11 cellular contexts compared by ENCODE assay signal in the genomic region with DNA sequence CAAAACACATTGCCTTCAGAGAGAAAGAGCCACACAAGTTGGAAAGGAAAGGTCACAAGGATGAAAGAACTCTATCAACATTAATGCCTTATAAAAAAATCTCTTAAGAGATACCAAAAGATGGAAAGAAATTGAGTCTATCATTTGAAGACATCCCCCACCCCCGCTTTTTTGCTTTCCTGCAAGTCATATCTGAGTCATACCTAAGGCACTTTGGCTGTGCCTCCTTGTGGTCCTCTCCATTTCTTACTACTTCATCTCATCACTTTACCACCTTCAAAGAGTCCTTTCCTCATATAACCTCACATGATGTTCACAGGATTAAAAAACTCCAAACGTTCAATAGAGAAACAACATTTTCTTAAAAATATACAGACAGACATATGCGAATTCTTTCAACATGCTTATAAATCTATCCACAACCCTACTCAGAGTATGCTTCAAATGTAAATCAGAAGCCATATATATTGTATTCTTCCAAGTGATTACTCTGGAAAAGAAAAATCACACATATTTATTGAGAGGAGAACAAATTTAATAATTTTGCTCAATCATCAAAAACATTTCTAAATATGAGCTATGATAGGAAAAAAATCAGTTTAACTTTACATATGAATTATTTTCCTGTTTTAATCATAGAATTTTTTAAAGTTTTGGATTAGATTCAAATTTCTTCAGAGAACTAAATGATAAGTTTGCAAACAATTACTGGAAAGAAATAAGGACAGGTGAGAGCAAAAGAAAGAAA.
DNase-seq lines count a peak whose midpoint lies in the region; ATAC-seq, FAIRE-seq and TF ChIP-seq lines count a peak whose summit lies in the region.
"Had no signal": no experiment of that assay in that cellular context is flagged by ENCODE, and none has a peak within 500 bp of the region (broad histone marks: within the 10 kb centered on the region; RNA-seq: fewer than 3 reads in every experiment).

No MANE protein-coding gene starts in this region.

- DNase-seq in HT1080 (ENCODE audit: low read depth) (peak; percentile 76), Peyer's patch (no peak), foreskin fibroblast (no peak)
- DNase-seq in activated T-cell treated with anti-CD3 and anti-CD28 coated beads, Interleukin-2, amount 50 U/mL, for 24 hours, result no peak
- no peak for DNase-seq in stimulated activated effector memory CD8-positive, alpha-beta T cell treated with anti-CD3 and anti-CD28 coated beads, Interleukin-12 subunit alpha, Interleukin-12 subunit beta, amount 100 ng/mL, for 72 hours (ENCODE audit: low spot score in 2 of 2)
- DNase-seq: activated CD8-positive, alpha-beta memory T cell treated with anti-CD3 and anti-CD28 coated beads, Interleukin-2, amount 50 U/mL, for 48 hours; GOT3; hippocampal formation; upper lobe of right lung had no signal

- H3K4me1 Mint-ChIP-seq in activated T-cell treated with anti-CD3 and anti-CD28 coated beads, Interleukin-2, amount 50 U/mL, for 24 hours (ENCODE audit: low read depth), result peaks cover 63% of the 10 kb centered on the region
- peaks cover 10% of the 10 kb centered on the region for H3K4me1 Mint-ChIP-seq in stimulated activated effector memory CD8-positive, alpha-beta T cell treated with anti-CD3 and anti-CD28 coated beads, Interleukin-12 subunit alpha, Interleukin-12 subunit beta, amount 100 ng/mL, for 72 hours

- H3K27me3 ChIP-seq in Peyer's patch, result no peaks in the 10 kb centered on the region
- H3K27me3 ChIP-seq: upper lobe of right lung had no signal

- H3K4me1 ChIP-seq in Peyer's patch, result no peaks in the 10 kb centered on the region
- H3K4me1 ChIP-seq: upper lobe of right lung had no signal

- ATAC-seq in stimulated activated effector memory CD8-positive, alpha-beta T cell treated with anti-CD3 and anti-CD28 coated beads, Interleukin-12 subunit alpha, Interleukin-12 subunit beta, amount 100 ng/mL, for 72 hours, result peak; percentile 87
- no peak for ATAC-seq in GM19397 (IDR thresholded peaks at IDR 0.05; ENCODE audit: unreplicated experiment)
- ATAC-seq: upper lobe of right lung had no signal

- H3K4me3 Mint-ChIP-seq in activated T-cell treated with anti-CD3 and anti-CD28 coated beads, Interleukin-2, amount 50 U/mL, for 24 hours, result no peak overlapping the region
- H3K4me3 Mint-ChIP-seq in stimulated activated effector memory CD8-positive, alpha-beta T cell treated with anti-CD3 and anti-CD28 coated beads, Interleukin-12 subunit alpha, Interleukin-12 subunit beta, amount 100 ng/mL, for 72 hours, result no peak overlapping the region

- peaks cover 0 to 4% (median 0%) of the 10 kb centered on the region in 4 donors for H3K9me3 ChIP-seq in Peyer's patch
- H3K9me3 ChIP-seq: upper lobe of right lung had no signal

- no peaks in the 10 kb centered on the region for H3K36me3 ChIP-seq in Peyer's patch
- H3K36me3 ChIP-seq: upper lobe of right lung had no signal

- peak; percentile 30 for FAIRE-seq in islet of Langerhans (lab: Jason Lieb, UNC)

- peak overlapping the region; percentile 79 for H3K27ac Mint-ChIP-seq in activated T-cell treated with anti-CD3 and anti-CD28 coated beads, Interleukin-2, amount 50 U/mL, for 24 hours
- H3K27ac Mint-ChIP-seq in stimulated activated effector memory CD8-positive, alpha-beta T cell treated with anti-CD3 and anti-CD28 coated beads, Interleukin-12 subunit alpha, Interleukin-12 subunit beta, amount 100 ng/mL, for 72 hours, result no peak overlapping the region

- H3K4me3 ChIP-seq in Peyer's patch, result no peak overlapping the region
- H3K4me3 ChIP-seq in foreskin fibroblast (ENCODE audit: low read depth in 1 of 2, low read length in 2 of 2), result no peak overlapping the region
- H3K4me3 ChIP-seq: upper lobe of right lung had no signal

- no peak for TF ChIP-seq POLR2A in Peyer's patch (IDR thresholded peaks at IDR 0.05)

- H3K36me3 Mint-ChIP-seq in activated T-cell treated with anti-CD3 and anti-CD28 coated beads, Interleukin-2, amount 50 U/mL, for 24 hours (ENCODE audit: low read depth), result peaks cover 3% of the 10 kb centered on the region
- no peaks in the 10 kb centered on the region for H3K36me3 Mint-ChIP-seq in stimulated activated effector memory CD8-positive, alpha-beta T cell treated with anti-CD3 and anti-CD28 coated beads, Interleukin-12 subunit alpha, Interleukin-12 subunit beta, amount 100 ng/mL, for 72 hours

- H3K27ac ChIP-seq in Peyer's patch, result no peak overlapping the region
- H3K27ac ChIP-seq: upper lobe of right lung had no signal

- H3K9me3 Mint-ChIP-seq in activated T-cell treated with anti-CD3 and anti-CD28 coated beads, Interleukin-2, amount 50 U/mL, for 24 hours, result peaks cover 7% of the 10 kb centered on the region
- H3K9me3 Mint-ChIP-seq in stimulated activated effector memory CD8-positive, alpha-beta T cell treated with anti-CD3 and anti-CD28 coated beads, Interleukin-12 subunit alpha, Interleukin-12 subunit beta, amount 100 ng/mL, for 72 hours, result peaks cover 2% of the 10 kb centered on the region

- no peak for TF ChIP-seq CTCF in Peyer's patch (IDR thresholded peaks at IDR 0.05)
- TF ChIP-seq CTCF in foreskin fibroblast (IDR thresholded peaks at IDR 0.05; ENCODE audit: low read depth, low read length), result no peak

- H3K27me3 Mint-ChIP-seq in activated T-cell treated with anti-CD3 and anti-CD28 coated beads, Interleukin-2, amount 50 U/mL, for 24 hours, result no peaks in the 10 kb centered on the region
